In the genomic region with DNA sequence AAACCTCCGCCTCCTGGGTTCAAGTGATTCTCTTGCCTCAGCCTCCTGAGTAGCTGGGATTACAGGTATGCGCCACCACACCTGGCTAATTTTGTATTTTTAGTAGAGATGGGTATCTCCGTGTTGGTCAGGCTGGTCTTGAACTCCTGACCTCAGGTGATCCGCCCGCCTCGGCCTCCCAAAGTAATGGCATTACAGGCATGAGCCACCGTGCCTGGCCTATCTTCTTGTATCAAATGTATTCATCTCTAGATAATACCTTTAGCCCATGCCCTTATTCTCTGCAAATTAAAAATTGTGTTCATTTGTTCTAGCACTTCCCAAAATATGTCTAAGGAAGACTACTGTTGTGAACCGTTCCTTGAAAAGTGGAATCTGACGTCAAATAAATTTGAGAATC, we compare ENCODE assay signal across 5 cellular contexts. TPM values are rescaled to one million over a fixed set of nuclear protein-coding genes. Genes with fewer than 3 reads are reported as not detected.
"Had no signal": no experiment of that assay in that cellular context is flagged by ENCODE, and none has a peak within 500 bp of the region (broad histone marks: within the 10 kb centered on the region; RNA-seq: fewer than 3 reads in every experiment).

No MANE protein-coding gene starts in this region.

RNA-seq across cellular contexts. Expression of a gene that starts 38.1 kb away (rescaled TPM):
- polyA plus RNA-seq: naive thymus-derived CD4-positive, alpha-beta T cell; naive thymus-derived CD8-positive, alpha-beta T cell had no signal

RNA-seq across cellular contexts. Expression of a gene that starts 45.7 kb away (rescaled TPM):
- polyA plus RNA-seq: naive thymus-derived CD4-positive, alpha-beta T cell; naive thymus-derived CD8-positive, alpha-beta T cell; right cardiac atrium; sigmoid colon; small intestine had no signal
